In genomic region chr1:212218911-212219310, GRCh38 we compare ENCODE assay signal across 10 cellular contexts.
A peak's percentile ranks its signal among the peaks of the same experiment; 100 is the strongest.
DNase-seq lines count a peak whose midpoint lies in the region; ATAC-seq and TF ChIP-seq lines count a peak whose summit lies in the region.
"Had no signal": no experiment of that assay in that cellular context is flagged by ENCODE, and none has a peak within 500 bp of the region (broad histone marks: within the 10 kb centered on the region; RNA-seq: fewer than 3 reads in every experiment).

No MANE protein-coding gene starts in this region.

- H3K36me3 Mint-ChIP-seq in CD8-positive, alpha-beta memory T cell = peaks cover 0 to 10% (median 0%) of the 10 kb centered on the region in 3 donors

- POLR2A ChIA-PET in CD8-positive, alpha-beta memory T cell (lab: Charles Lee) = no interaction called here

- H3K9me3 Mint-ChIP-seq in CD8-positive, alpha-beta memory T cell = no peaks in the 10 kb centered on the region

- DNase-seq in H4 (ENCODE audit: low spot score) (peak; percentile 49), MV-4-11 (lab: John Stamatoyannopoulos, UW) (peak; percentile 62), kidney epithelial cell (ENCODE audit: low read depth) (peak; percentile 90), uterus (no peak), H7 (no peak), HuH-7.5 (ENCODE audit: low spot score) (no peak)
- DNase-seq in CD8-positive, alpha-beta memory T cell = no peak

- H3K4me1 ChIP-seq in CD8-positive, alpha-beta memory T cell (ENCODE audit: insufficient read depth, low read length) = peaks cover under 1% of the 10 kb centered on the region
- peaks cover 0 to 6% of the 10 kb centered on the region in 2 donors for H3K4me1 ChIP-seq in uterus

- peaks cover 6 to 11% of the 10 kb centered on the region in 2 donors for H3K27me3 Mint-ChIP-seq in CD8-positive, alpha-beta memory T cell

- TF ChIP-seq CTCF in kidney epithelial cell (IDR thresholded peaks at IDR 0.05; ENCODE audit: insufficient read depth, low read length, poor library complexity, severe bottlenecking) = no peak
- TF ChIP-seq CTCF in uterus (IDR thresholded peaks at IDR 0.05) = no peak

- intact Hi-C loops in uterus (cut with DNase I; ENCODE audit: low total_unique reads) = no loop called here

- H3K27ac Mint-ChIP-seq in CD8-positive, alpha-beta memory T cell = peak overlapping the region in 1 of 8 donors; percentile 25

- no peaks in the 10 kb centered on the region for H3K9me3 ChIP-seq in CD8-positive, alpha-beta memory T cell (ENCODE audit: low read length)
- no peaks in the 10 kb centered on the region for H3K9me3 ChIP-seq in uterus
- H3K9me3 ChIP-seq: neutrophil had no signal

- no peak overlapping the region for H3K27ac ChIP-seq in CD8-positive, alpha-beta memory T cell (ENCODE audit: low read depth, low read length)
- peak overlapping the region in 1 of 2 donors; percentile 31 for H3K27ac ChIP-seq in uterus
- H3K27ac ChIP-seq: neutrophil, VCaP had no signal

- no peak overlapping the region for H3K4me3 Mint-ChIP-seq in CD8-positive, alpha-beta memory T cell

- TF ChIP-seq POLR2A in uterus (IDR thresholded peaks at IDR 0.05) = no peak

- H3K4me3 ChIP-seq in kidney epithelial cell (ENCODE audit: low read depth, low read length) = no peak overlapping the region
- no peak overlapping the region for H3K4me3 ChIP-seq in CD8-positive, alpha-beta memory T cell (ENCODE audit: low read length)
- H3K4me3 ChIP-seq in uterus = no peak overlapping the region
- H3K4me3 ChIP-seq in H7 (ENCODE audit: insufficient read depth, low read depth, low read length) = no peak overlapping the region

- no peaks in the 10 kb centered on the region for H3K27me3 ChIP-seq in kidney epithelial cell (ENCODE audit: control insufficient read depth, insufficient read depth, low read length)
- no peaks in the 10 kb centered on the region for H3K27me3 ChIP-seq in CD8-positive, alpha-beta memory T cell (ENCODE audit: insufficient read depth, low read length, poor library complexity, severe bottlenecking)
- no peaks in the 10 kb centered on the region for H3K27me3 ChIP-seq in uterus
- no peaks in the 10 kb centered on the region for H3K27me3 ChIP-seq in H7 (ENCODE audit: control insufficient read depth, insufficient read depth, low read length)
- H3K27me3 ChIP-seq: neutrophil had no signal

- peak; percentile 82 for ATAC-seq in GM18517 (IDR thresholded peaks at IDR 0.05; ENCODE audit: unreplicated experiment)

- H3K36me3 ChIP-seq in kidney epithelial cell (ENCODE audit: control insufficient read depth, insufficient read depth, low read length) (no peaks in the 10 kb centered on the region), uterus (no peaks in the 10 kb centered on the region), H7 (replicated peaks; ENCODE audit: control insufficient read depth, insufficient read depth, low read length) (no peaks in the 10 kb centered on the region)
- H3K36me3 ChIP-seq in CD8-positive, alpha-beta memory T cell (ENCODE audit: insufficient read depth, low read length) = no peaks in the 10 kb centered on the region
- H3K36me3 ChIP-seq: neutrophil had no signal

- CTCF ChIA-PET in CD8-positive, alpha-beta memory T cell (lab: Charles Lee) = no interaction called here

- peaks cover 2 to 6% (median 3%) of the 10 kb centered on the region in 3 donors for H3K4me1 Mint-ChIP-seq in CD8-positive, alpha-beta memory T cell

Comparison
In these comparisons a context has a peak if more than half of its experiments do, and no peak if none do; other contexts are left out.
1. DNase-seq: peak in H4 (single experiment), MV-4-11 (single experiment) and kidney epithelial cell (single experiment); none in CD8-positive, alpha-beta memory T cell (0 of 5), uterus (0 of 2), H7 (single experiment) and HuH-7.5 (single experiment).